Comparison of ENCODE assay signal across 10 cellular contexts in the genomic region with DNA sequence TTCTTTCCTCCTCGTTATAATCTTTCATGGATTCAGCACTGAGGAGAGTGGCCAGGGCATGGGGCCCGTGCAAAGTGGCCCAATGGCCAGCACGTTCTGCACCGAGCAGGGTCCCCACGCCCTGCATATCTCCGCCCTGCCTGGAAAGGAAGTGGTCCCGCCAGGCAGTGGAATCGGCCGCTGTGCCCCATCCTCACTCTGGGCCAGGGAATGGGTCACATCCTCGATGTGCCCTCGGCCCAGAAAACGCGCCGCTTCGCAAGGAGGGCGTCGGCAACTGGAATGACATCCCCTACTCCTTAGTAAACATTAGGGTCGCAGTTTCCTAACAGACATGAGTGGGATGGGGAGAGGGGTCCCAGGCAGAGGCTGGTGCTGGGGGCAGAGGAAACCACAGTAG.
"Had no signal": no experiment of that assay in that cellular context is flagged by ENCODE, and none has a peak within 500 bp of the region (broad histone marks: within the 10 kb centered on the region; RNA-seq: fewer than 3 reads in every experiment).

No MANE protein-coding gene starts in this region.

- H3K4me1 ChIP-seq: HAP-1 had no signal

- H2AFZ ChIP-seq: GM23248, GM23338 had no signal

- H3K4me3 ChIP-seq: GM23248, GM23338, HAP-1 had no signal

- H3K36me3 ChIP-seq: HAP-1 had no signal

- ATAC-seq: GM23338, HCT116 had no signal

- FAIRE-seq: H1, H54 had no signal

- H3K9ac ChIP-seq: GM23248 had no signal

- H3K9me3 ChIP-seq: HAP-1 had no signal

- H3K4me2 ChIP-seq: GM23338 had no signal

- DNase-seq: GM23248, GOT3, H9, HCEC 1CT, HFFc6 had no signal

- H3K27ac ChIP-seq: GM23248 had no signal
